Comparison of ENCODE assay signal across 5 cellular contexts in the genomic region with DNA sequence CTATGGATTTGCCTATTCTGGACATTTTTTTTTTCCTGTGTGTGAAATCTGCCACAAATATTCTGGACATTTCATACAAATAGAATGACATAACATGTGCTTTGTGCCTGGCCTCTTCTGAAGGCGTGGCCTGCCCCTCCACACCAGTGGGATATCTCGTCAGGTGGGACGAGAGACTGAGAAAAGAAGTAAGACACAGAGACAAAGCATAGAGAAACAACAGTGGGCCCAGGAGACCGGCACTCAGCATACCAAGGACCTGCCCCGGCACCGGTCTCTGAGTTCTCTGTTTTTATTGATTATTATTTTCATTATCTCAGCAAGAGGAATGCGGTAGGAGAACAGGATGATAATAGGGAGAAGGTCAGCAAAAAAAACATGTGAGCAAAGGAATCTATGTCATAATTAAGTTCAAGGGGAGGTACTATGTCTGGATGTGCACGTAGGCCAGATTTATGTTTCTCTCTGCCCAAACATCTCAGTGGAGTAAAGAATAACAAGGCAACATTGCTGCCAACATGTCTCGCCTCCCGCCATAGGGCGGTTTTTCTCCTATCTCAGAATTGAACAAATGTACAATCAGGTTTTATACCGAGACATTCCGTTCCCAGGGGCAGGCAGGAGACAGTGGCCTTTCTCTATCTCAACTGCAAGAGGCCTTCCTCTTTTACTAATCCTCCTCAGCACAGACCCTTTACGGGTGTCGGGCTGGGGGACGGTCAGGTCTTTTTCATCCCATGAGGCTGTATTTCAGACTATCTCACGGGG. TPM values are rescaled to one million over a fixed set of nuclear protein-coding genes. Genes with fewer than 3 reads are reported as not detected.
"Had no signal": no experiment of that assay in that cellular context is flagged by ENCODE, and none has a peak within 500 bp of the region (broad histone marks: within the 10 kb centered on the region; RNA-seq: fewer than 3 reads in every experiment).

No MANE protein-coding gene starts in this region.

RNA-seq across cellular contexts. Expression of a gene that starts 48.5 kb away (rescaled TPM):
- total RNA-seq: H4, HepG2, HFFc6, HT1080 had no signal
- polyA plus RNA-seq: HepG2, IgD-negative memory B cell had no signal
